In the genomic region with DNA sequence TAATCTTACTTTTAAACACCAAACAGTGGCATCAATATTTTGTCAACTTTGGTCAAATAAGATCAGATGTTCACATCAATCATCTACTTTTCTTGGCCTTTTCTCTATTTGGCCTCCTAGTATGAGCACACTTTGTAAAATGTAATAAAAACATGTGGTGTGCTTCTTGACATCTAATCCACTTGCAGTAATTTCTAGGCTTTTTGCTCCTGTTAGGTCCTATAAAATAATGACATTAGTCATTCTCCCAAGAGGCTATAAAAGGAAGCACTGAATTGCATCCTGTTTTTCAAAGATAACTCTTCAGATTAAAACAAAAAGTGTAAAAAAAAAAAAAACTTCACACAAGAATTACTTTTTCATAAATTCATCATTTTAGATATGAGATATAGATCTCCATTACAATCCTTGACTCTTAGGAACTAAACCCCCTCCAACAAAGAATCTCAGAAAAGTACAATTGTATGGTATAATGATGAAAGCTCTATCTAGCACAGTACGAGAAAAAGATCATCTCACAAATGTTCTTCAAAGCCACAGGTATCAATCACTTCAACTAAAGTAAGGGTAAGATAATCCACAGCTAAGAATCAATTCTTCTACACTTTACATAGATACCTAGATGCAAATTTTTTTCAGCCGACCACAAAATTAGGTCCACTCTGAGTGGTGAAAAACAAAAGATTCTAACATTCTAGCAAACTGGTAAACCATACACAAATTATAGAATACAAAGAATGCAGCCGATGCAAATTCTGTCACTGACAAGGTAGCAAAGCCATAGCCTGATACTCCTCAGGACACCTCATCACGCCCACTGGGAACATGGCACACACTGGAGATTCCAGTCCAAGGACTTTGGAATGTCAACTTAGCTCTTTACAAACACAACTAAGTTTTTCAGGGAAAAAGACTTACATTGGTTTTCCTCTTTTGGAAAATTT, we compare ENCODE assay signal across 9 cellular contexts.
DNase-seq lines count a peak whose midpoint lies in the region; ATAC-seq and TF ChIP-seq lines count a peak whose summit lies in the region.
"Had no signal": no experiment of that assay in that cellular context is flagged by ENCODE, and none has a peak within 500 bp of the region (broad histone marks: within the 10 kb centered on the region; RNA-seq: fewer than 3 reads in every experiment).

No MANE protein-coding gene starts in this region.

- peak overlapping the region; percentile 73 for H3K4me2 ChIP-seq in parathyroid adenoma (ENCODE audit: low read length)

- no peak for DNase-seq in NCI-H226
- no peak for DNase-seq in WERI-Rb-1
- DNase-seq in NOMO-1 (lab: John Stamatoyannopoulos, UW; ENCODE audit: unreplicated experiment in 2 of 2): no peak
- DNase-seq: H7 had no signal

- peaks cover 7% of the 10 kb centered on the region for H3K4me1 ChIP-seq in parathyroid adenoma

- H3K4me3 ChIP-seq in GM08714 (ENCODE audit: low read length) (peak overlapping the region; percentile 97), parathyroid adenoma (ENCODE audit: low read depth, low read length) (peak overlapping the region; percentile 93), WERI-Rb-1 (ENCODE audit: low read depth, low read length) (no peak overlapping the region)

- no peaks in the 10 kb centered on the region for H3K9me3 Mint-ChIP-seq in activated naive CD8-positive, alpha-beta T cell (ENCODE audit: low read depth)

- H3K27ac Mint-ChIP-seq in activated naive CD8-positive, alpha-beta T cell: peak overlapping the region; percentile 92

- H3K36me3 Mint-ChIP-seq in activated naive CD8-positive, alpha-beta T cell: peaks cover 7% of the 10 kb centered on the region

- no peaks in the 10 kb centered on the region for H3K79me2 ChIP-seq in parathyroid adenoma

- ATAC-seq in HG02678 (IDR thresholded peaks at IDR 0.05; ENCODE audit: unreplicated experiment) (peak; percentile 15), HG03175 (IDR thresholded peaks at IDR 0.05; ENCODE audit: unreplicated experiment) (no peak)

- H3K9me3 ChIP-seq in parathyroid adenoma (ENCODE audit: control insufficient read depth, low read length): no peaks in the 10 kb centered on the region
- no peaks in the 10 kb centered on the region for H3K9me3 ChIP-seq in WERI-Rb-1 (ENCODE audit: severe bottlenecking)

- TF ChIP-seq CTCF in parathyroid adenoma (IDR thresholded peaks at IDR 0.05) (no peak), WERI-Rb-1 (IDR thresholded peaks at IDR 0.05; ENCODE audit: low read depth, low read length) (no peak)

- no peak overlapping the region for H2AFZ ChIP-seq in parathyroid adenoma

- H3K36me3 ChIP-seq in parathyroid adenoma (ENCODE audit: control insufficient read depth, insufficient read depth, low read length): no peaks in the 10 kb centered on the region
- H3K36me3 ChIP-seq in WERI-Rb-1: no peaks in the 10 kb centered on the region

- H3K9ac ChIP-seq in parathyroid adenoma: no peak overlapping the region

- no peaks in the 10 kb centered on the region for H3K27me3 Mint-ChIP-seq in activated naive CD8-positive, alpha-beta T cell

- no peak overlapping the region for H3K27ac ChIP-seq in parathyroid adenoma
- no peak overlapping the region for H3K27ac ChIP-seq in WERI-Rb-1

- peaks cover 54% of the 10 kb centered on the region for H3K4me1 Mint-ChIP-seq in activated naive CD8-positive, alpha-beta T cell (ENCODE audit: low read depth)

- peak overlapping the region; percentile 93 for H3K4me3 Mint-ChIP-seq in activated naive CD8-positive, alpha-beta T cell

- H3K27me3 ChIP-seq in parathyroid adenoma (ENCODE audit: control insufficient read depth, insufficient read depth, low read length) (no peaks in the 10 kb centered on the region), WERI-Rb-1 (ENCODE audit: insufficient read depth, low read depth, severe bottlenecking) (no peaks in the 10 kb centered on the region)
